In the genomic region with DNA sequence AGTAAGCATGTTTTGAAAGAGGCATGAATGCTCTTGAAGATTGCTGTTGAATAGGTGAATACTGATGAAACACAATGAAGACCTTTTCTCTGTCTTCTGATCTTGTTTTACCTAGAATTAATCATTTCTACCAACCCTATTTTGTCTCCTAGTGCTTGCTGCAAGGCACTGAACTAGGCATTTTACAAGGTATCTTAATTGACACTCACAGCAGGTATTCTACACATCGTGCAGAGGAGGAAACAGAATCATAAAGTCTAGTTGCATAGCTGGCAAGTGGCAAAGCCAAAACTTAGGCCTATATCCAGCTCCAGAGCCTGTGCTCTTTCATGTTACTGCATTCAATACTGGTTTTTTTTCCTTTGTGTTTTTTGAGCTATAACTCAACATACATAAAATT, we compare ENCODE assay signal across 18 cellular contexts. TPM values are rescaled to one million over a fixed set of nuclear protein-coding genes. Genes with fewer than 3 reads are reported as not detected.
A peak's percentile ranks its signal among the peaks of the same experiment; 100 is the strongest.
DNase-seq lines count a peak whose midpoint lies in the region; TF ChIP-seq lines count a peak whose summit lies in the region.
"Had no signal": no experiment of that assay in that cellular context is flagged by ENCODE, and none has a peak within 500 bp of the region (broad histone marks: within the 10 kb centered on the region; RNA-seq: fewer than 3 reads in every experiment).

No MANE protein-coding gene starts in this region.

- TF ChIP-seq CTCF in cardiac muscle cell (IDR thresholded peaks at IDR 0.05; ENCODE audit: low read depth, low read length), result no peak
- no peak for TF ChIP-seq CTCF in right atrium auricular region (IDR thresholded peaks at IDR 0.05)
- no peak for TF ChIP-seq CTCF in nephron progenitor cell (IDR thresholded peaks at IDR 0.05)
- no peak for TF ChIP-seq CTCF in mammary epithelial cell (conservative IDR thresholded peaks at IDR 0.05 in 1 of 2, IDR thresholded peaks at IDR 0.05 in 1 of 2; ENCODE audit: extremely low read depth in 1 of 2, insufficient read depth in 1 of 2, low read depth in 1 of 2, low read length in 2 of 2)

- H3K4me3 Mint-ChIP-seq in nephron progenitor cell, result no peak overlapping the region
- H3K4me3 Mint-ChIP-seq: B cell; CD8-positive, alpha-beta T cell had no signal

- H3K9me3 ChIP-seq in cardiac muscle cell (ENCODE audit: low read depth), result no peaks in the 10 kb centered on the region
- H3K9me3 ChIP-seq in right atrium auricular region, result no peaks in the 10 kb centered on the region
- no peaks in the 10 kb centered on the region for H3K9me3 ChIP-seq in mammary epithelial cell (replicated peaks; ENCODE audit: insufficient read depth, low read length)
- H3K9me3 ChIP-seq: HAP-1 had no signal

- peaks cover 45% of the 10 kb centered on the region for H3K9me3 Mint-ChIP-seq in nephron progenitor cell

- peaks cover 15% of the 10 kb centered on the region for H3K4me1 Mint-ChIP-seq in nephron progenitor cell

- in situ Hi-C loops in mammary epithelial cell (cut with MboI; ENCODE audit: low sequenced_read_pairs in 2 of 2), result no loop called here

- H3K79me2 ChIP-seq in mammary epithelial cell (ENCODE audit: insufficient read depth, low read length), result peaks cover 91% of the 10 kb centered on the region

- H3K4me2 ChIP-seq in mammary epithelial cell (ENCODE audit: insufficient read depth, low read depth, low read length), result no peak overlapping the region
- H3K4me2 ChIP-seq: BLaER1 treated with 17β-estradiol and CSF1 and Interleukin-3, amounts not matched to agents 10 nM and 100 nM had no signal

- H3K4me1 ChIP-seq in cardiac muscle cell (ENCODE audit: low read depth), result no peaks in the 10 kb centered on the region
- peaks cover 0 to 25% of the 10 kb centered on the region in 2 donors for H3K4me1 ChIP-seq in right atrium auricular region
- no peaks in the 10 kb centered on the region for H3K4me1 ChIP-seq in mammary epithelial cell (ENCODE audit: insufficient read depth, low read length)
- H3K4me1 ChIP-seq: HAP-1 had no signal

- H3K27me3 ChIP-seq in cardiac muscle cell (no peaks in the 10 kb centered on the region), right atrium auricular region (no peaks in the 10 kb centered on the region), mammary epithelial cell (ENCODE audit: insufficient read depth, low read length) (no peaks in the 10 kb centered on the region)
- H3K27me3 ChIP-seq: BLaER1 treated with 17β-estradiol and CSF1 and Interleukin-3, amounts not matched to agents 10 nM and 100 nM had no signal

- no peaks in the 10 kb centered on the region for H3K36me3 ChIP-seq in cardiac muscle cell
- no peaks in the 10 kb centered on the region for H3K36me3 ChIP-seq in right atrium auricular region
- H3K36me3 ChIP-seq in mammary epithelial cell (ENCODE audit: insufficient read depth, low read length), result peaks cover 4% of the 10 kb centered on the region
- H3K36me3 ChIP-seq: HAP-1 had no signal

- peak overlapping the region; percentile 92 for H3K27ac Mint-ChIP-seq in nephron progenitor cell
- H3K27ac Mint-ChIP-seq: B cell; CD8-positive, alpha-beta T cell had no signal

- dilution Hi-C loops in mammary epithelial cell (cut with HindIII; ENCODE audit: low sequenced_read_pairs), result no loop called here

- CTCF ChIA-PET in mammary epithelial cell (lab: Charles Lee; ENCODE audit: low non-redundant PET), result interaction anchor here (0.6 kb wide), 1 partner anchor 129 kb away, joined by 4 read pairs; no protein-coding TSS in a partner anchor

- BruUV-seq in mammary epithelial cell (replicated peaks; lab: Mats Ljungman, UMichigan), result no TSS peak

- H3K27me3 Mint-ChIP-seq in nephron progenitor cell (ENCODE audit: low read depth, poor library complexity), result no peaks in the 10 kb centered on the region
- H3K27me3 Mint-ChIP-seq: B cell had no signal

- 64% methylated on average over 1 of the region's 1 CpG for WGBS in mammary epithelial cell (ENCODE audit: low coverage, missing lambda C conversion rate)

- H3K9ac ChIP-seq in mammary epithelial cell (ENCODE audit: insufficient read depth, low read length), result no peak overlapping the region
- H3K9ac ChIP-seq: BLaER1 treated with 17β-estradiol and CSF1 and Interleukin-3, amounts not matched to agents 10 nM and 100 nM had no signal

- H2AFZ ChIP-seq in mammary epithelial cell (ENCODE audit: low read depth, low read length), result no peak overlapping the region

- DNase-seq in cardiac muscle cell (ENCODE audit: low read depth in 1 of 2, low spot score in 1 of 2) (no peak), right atrium auricular region (ENCODE audit: low spot score) (no peak), NCI-H69 (lab: John Stamatoyannopoulos, UW) (peak; percentile 26), nephron progenitor cell (no peak), foreskin melanocyte (no peak), ureter (ENCODE audit: low spot score) (no peak), mammary epithelial cell (no peak)
- DNase-seq in NK-92 treated with Interleukin-12 subunit alpha and Interleukin-12 subunit beta, amount 100 ng/mL, for 24 hours (lab: John Stamatoyannopoulos, UW), result no peak
- DNase-seq: 8988T; CD8-positive, alpha-beta T cell; DMS 273 treated with DMSO at 0.1 percent for 48 hours; DMS53; DND-41; EL had no signal

- peaks cover 87% of the 10 kb centered on the region for H3K36me3 Mint-ChIP-seq in nephron progenitor cell (ENCODE audit: low read depth)
- H3K36me3 Mint-ChIP-seq: CD8-positive, alpha-beta T cell had no signal

- H3K27ac ChIP-seq in cardiac muscle cell (peak overlapping the region; percentile 49), right atrium auricular region (no peak overlapping the region), mammary epithelial cell (ENCODE audit: insufficient read depth, low read depth, low read length) (no peak overlapping the region)
- H3K27ac ChIP-seq: BLaER1 treated with 17β-estradiol and CSF1 and Interleukin-3, amounts not matched to agents 10 nM and 100 nM had no signal

- H3K4me3 ChIP-seq in cardiac muscle cell (no peak overlapping the region), right atrium auricular region (no peak overlapping the region), mammary epithelial cell (replicated peaks in 1 of 3; ENCODE audit: insufficient read depth in 1 of 3, low read depth in 2 of 3, low read length in 3 of 3) (no peak overlapping the region)
- H3K4me3 ChIP-seq: BLaER1 treated with 17β-estradiol and CSF1 and Interleukin-3, amounts not matched to agents 10 nM and 100 nM; GM12878; HAP-1 had no signal

- intact Hi-C loops in mammary epithelial cell (cut with micrococcal nuclease), result no loop called here

- H4K20me1 ChIP-seq in mammary epithelial cell (ENCODE audit: insufficient read depth, low read length), result no peaks in the 10 kb centered on the region

RNA-seq across cellular contexts. Expression of gene CTNNA1, which starts 50.7 kb away (rescaled TPM):
- 260 and 304 TPM in 2 replicates for total RNA-seq in cardiac muscle cell
- polyA plus RNA-seq in cardiac muscle cell, result 145 and 171 TPM in 2 replicates
- total RNA-seq in right atrium auricular region, result 100 to 1,000 TPM; 247 to 288 TPM
- total RNA-seq in ureter, result 379 TPM
- 100 to 1,000 TPM; 348 to 366 TPM for total RNA-seq in mammary epithelial cell
- polyA plus RNA-seq in mammary epithelial cell, result 126 TPM
- 710 TPM for polyA minus RNA-seq in mammary epithelial cell
